Comparison of ENCODE assay signal across 9 cellular contexts in the genomic region with DNA sequence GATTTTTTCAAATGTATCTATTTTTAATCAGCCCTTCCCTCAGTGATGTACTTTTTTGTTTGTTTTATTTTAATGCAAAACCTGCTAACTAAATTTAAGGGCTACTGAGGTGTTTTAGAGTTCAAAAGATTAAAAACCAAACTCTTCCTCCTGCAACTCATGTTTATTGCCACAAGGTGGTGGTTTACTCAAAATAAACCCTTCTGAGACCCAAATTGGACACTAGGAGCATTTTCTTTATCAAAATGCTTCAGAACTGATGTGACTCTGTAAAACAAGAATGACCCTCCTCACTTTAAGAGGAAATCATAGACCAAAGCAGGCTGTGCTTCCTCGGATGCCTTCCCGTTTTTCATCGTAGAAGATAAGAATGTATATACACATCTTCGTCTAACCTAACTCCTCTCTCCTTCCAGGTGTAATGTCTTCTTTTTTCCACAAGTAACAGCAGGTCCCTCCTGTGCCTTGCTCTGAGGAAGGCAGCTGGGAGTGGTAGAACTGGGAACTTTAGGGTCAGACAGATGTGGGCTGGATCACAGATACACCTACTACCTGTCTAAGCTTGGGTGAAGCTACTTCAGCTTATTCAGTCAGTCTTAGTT. TPM values are rescaled to one million over a fixed set of nuclear protein-coding genes. Genes with fewer than 3 reads are reported as not detected.
DNase-seq lines count a peak whose midpoint lies in the region; ATAC-seq and TF ChIP-seq lines count a peak whose summit lies in the region.
"Had no signal": no experiment of that assay in that cellular context is flagged by ENCODE, and none has a peak within 500 bp of the region (broad histone marks: within the 10 kb centered on the region; RNA-seq: fewer than 3 reads in every experiment).

No MANE protein-coding gene starts in this region.

- H3K4me3 Mint-ChIP-seq in stimulated activated naive CD8-positive, alpha-beta T cell treated with anti-CD3 and anti-CD28 coated beads, Interleukin-15, amount 100 ng/mL, for 72 hours: no peak overlapping the region

- no peak overlapping the region for H3K27ac ChIP-seq in thoracic aorta
- H3K27ac ChIP-seq: epithelial cell of prostate had no signal

- H3K27me3 Mint-ChIP-seq in stimulated activated naive CD8-positive, alpha-beta T cell treated with anti-CD3 and anti-CD28 coated beads, Interleukin-15, amount 100 ng/mL, for 72 hours: no peaks in the 10 kb centered on the region

- no peak for DNase-seq in AG09319 (ENCODE audit: extremely low read depth, low read depth)
- peak; percentile 39 for DNase-seq in SKM-1 (lab: John Stamatoyannopoulos, UW; ENCODE audit: unreplicated experiment)
- peak; percentile 42 for DNase-seq in germinal center (ENCODE audit: low spot score)
- DNase-seq in thoracic aorta (ENCODE audit: low spot score): no peak
- DNase-seq in stimulated activated naive CD8-positive, alpha-beta T cell treated with anti-CD3 and anti-CD28 coated beads, Interleukin-15, amount 100 ng/mL, for 72 hours: no peak
- DNase-seq in amygdala (lab: John Stamatoyannopoulos, UW): no peak

- no peak overlapping the region for H3K4me3 ChIP-seq in thoracic aorta

- H3K4me1 ChIP-seq in thoracic aorta (ENCODE audit: control insufficient read depth in 1 of 2, low read depth in 2 of 2): peaks cover 0 to 14% of the 10 kb centered on the region in 2 donors

- ATAC-seq in GM19351 (IDR thresholded peaks at IDR 0.05; ENCODE audit: unreplicated experiment): peak; percentile 32
- no peak for ATAC-seq in thoracic aorta (ENCODE audit: insufficient number of reproducible peaks, low FRiP score, low read depth)
- ATAC-seq in HG02763 (IDR thresholded peaks at IDR 0.05; ENCODE audit: unreplicated experiment): no peak
- no peak for ATAC-seq in stimulated activated naive CD8-positive, alpha-beta T cell treated with anti-CD3 and anti-CD28 coated beads, Interleukin-15, amount 100 ng/mL, for 72 hours

- TF ChIP-seq CTCF in AG09319 (IDR thresholded peaks at IDR 0.05; ENCODE audit: low read depth, low read length) (peak; percentile 65), thoracic aorta (IDR thresholded peaks at IDR 0.05) (peak; percentile 69)

- H3K27ac Mint-ChIP-seq in stimulated activated naive CD8-positive, alpha-beta T cell treated with anti-CD3 and anti-CD28 coated beads, Interleukin-15, amount 100 ng/mL, for 72 hours: no peak overlapping the region

- H3K9me3 Mint-ChIP-seq in stimulated activated naive CD8-positive, alpha-beta T cell treated with anti-CD3 and anti-CD28 coated beads, Interleukin-15, amount 100 ng/mL, for 72 hours: no peaks in the 10 kb centered on the region

- H3K27me3 ChIP-seq in thoracic aorta (replicated peaks; ENCODE audit: insufficient read depth): no peaks in the 10 kb centered on the region

- no peaks in the 10 kb centered on the region for H3K36me3 ChIP-seq in thoracic aorta

- no peaks in the 10 kb centered on the region for H3K9me3 ChIP-seq in thoracic aorta

- peaks cover 36% of the 10 kb centered on the region for H3K4me1 Mint-ChIP-seq in stimulated activated naive CD8-positive, alpha-beta T cell treated with anti-CD3 and anti-CD28 coated beads, Interleukin-15, amount 100 ng/mL, for 72 hours

RNA-seq across cellular contexts. Expression of gene NME9, which starts 2.9 kb away (rescaled TPM):
- not detected for total RNA-seq in thoracic aorta

RNA-seq across cellular contexts. Expression of gene MRAS, which starts 15.8 kb away (rescaled TPM):
- 10 to 100 TPM; 58.6 to 62.3 TPM for total RNA-seq in thoracic aorta

Comparison
In these comparisons a context has a peak if more than half of its experiments do, and no peak if none do; other contexts are left out.
1. DNase-seq: peak in SKM-1 (single experiment) and germinal center (single experiment); none in AG09319 (single experiment), thoracic aorta (single experiment), stimulated activated naive CD8-positive, alpha-beta T cell treated with anti-CD3 and anti-CD28 coated beads, Interleukin-15, amount 100 ng/mL, for 72 hours (0 of 2) and amygdala (0 of 56).